ENCODE assay signal across 11 cellular contexts in the genomic region with DNA sequence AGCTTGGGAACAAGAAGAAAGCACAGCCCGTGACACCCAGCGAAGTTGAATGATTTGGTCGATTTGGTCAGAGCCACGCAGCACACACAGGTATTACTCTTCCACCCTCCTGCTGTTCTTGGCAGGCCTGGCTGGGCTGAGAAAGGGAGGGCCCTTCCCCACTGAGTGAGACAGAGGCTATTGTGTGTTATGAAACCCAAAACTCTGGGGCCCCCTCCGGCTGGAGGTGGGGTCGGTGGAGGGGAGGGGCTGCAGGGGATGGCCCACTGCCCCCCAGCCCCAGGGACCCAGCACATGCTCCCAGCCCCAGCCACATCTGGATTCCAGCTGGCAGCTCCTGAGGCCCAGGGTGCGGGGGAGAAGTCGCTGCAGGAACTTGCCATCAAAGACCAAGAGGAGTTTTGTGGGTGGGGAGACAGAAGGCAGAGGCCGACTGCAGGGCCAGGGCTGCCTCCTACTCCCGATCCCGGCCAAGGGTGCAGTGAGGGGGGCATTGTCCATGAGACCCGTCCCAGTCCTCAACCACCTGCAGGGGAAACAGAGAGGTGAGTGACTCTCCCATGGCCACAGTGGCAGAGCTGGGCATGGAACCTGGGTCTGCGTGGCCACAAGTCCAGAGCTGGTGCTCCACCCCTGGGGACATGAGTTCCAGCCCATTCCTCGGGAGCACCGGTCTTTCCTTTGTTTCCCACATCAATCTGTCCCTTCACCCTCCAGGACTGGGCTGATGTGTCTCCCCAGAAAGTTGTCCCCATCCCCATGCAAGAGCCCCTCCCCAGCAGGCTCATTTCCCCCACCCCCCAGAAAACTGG. TPM values are rescaled to one million over a fixed set of nuclear protein-coding genes. Genes with fewer than 3 reads are reported as not detected.
DNase-seq lines count a peak whose midpoint lies in the region; ATAC-seq and TF ChIP-seq lines count a peak whose summit lies in the region.
"Had no signal": no experiment of that assay in that cellular context is flagged by ENCODE, and none has a peak within 500 bp of the region (broad histone marks: within the 10 kb centered on the region; RNA-seq: fewer than 3 reads in every experiment).

No MANE protein-coding gene starts in this region.

- ATAC-seq in heart left ventricle (peak in 3 of 4 donors; percentile 14 to 58 (median 36)), HG02798 (IDR thresholded peaks at IDR 0.05; ENCODE audit: poor library complexity, unreplicated experiment) (no peak)

- peak overlapping the region; percentile 68 for H3K4me2 ChIP-seq in hepatocyte

- intact Hi-C loops in heart left ventricle (cut with DNase I) (no loop called here), cardiac septum (cut with DNase I) (no loop called here)

- DNase-seq in heart left ventricle (peak in 1 of 5 donors; percentile 36), cardiac septum (ENCODE audit: low spot score) (no peak), astrocyte of the hippocampus (ENCODE audit: low read depth, low spot score) (peak; percentile 62), hepatocyte (ENCODE audit: low spot score) (peak; percentile 66), SW480 (ENCODE audit: low spot score) (no peak), NOMO-1 treated with dmso at 0.1 percent for 144 hours (lab: John Stamatoyannopoulos, UW; ENCODE audit: unreplicated experiment) (no peak), activated T-cell treated with anti-CD3 and anti-CD28 coated beads for 4 hours (no peak)
- DNase-seq: DND-41, NCI-H1105 had no signal

- no peak overlapping the region for H3K4me3 ChIP-seq in heart left ventricle
- H3K4me3 ChIP-seq in hepatocyte = no peak overlapping the region

- 47 to 64% (median 51%) methylated on average over 11 to 15 of the region's 15 CpGs for WGBS in heart left ventricle, 4 donors
- WGBS in hepatocyte (ENCODE audit: low lambda C conversion rate, missing lambda C conversion rate) = 31% methylated on average over 9 of the region's 15 CpGs

- H3K9me3 ChIP-seq in heart left ventricle (no peaks in the 10 kb centered on the region), hepatocyte (ENCODE audit: low read depth) (no peaks in the 10 kb centered on the region)
- H3K9me3 ChIP-seq: neutrophil had no signal

- H3K9me2 ChIP-seq in hepatocyte (replicated peaks; ENCODE audit: insufficient read depth) = no peaks in the 10 kb centered on the region

- H3K4me1 ChIP-seq in heart left ventricle (peaks cover 0 to 14% (median 0%) of the 10 kb centered on the region in 12 donors), hepatocyte (ENCODE audit: insufficient read depth) (peaks cover 24% of the 10 kb centered on the region)

- H3K27me3 ChIP-seq in heart left ventricle (no peaks in the 10 kb centered on the region), hepatocyte (no peaks in the 10 kb centered on the region)
- H3K27me3 ChIP-seq: neutrophil had no signal

- H2AFZ ChIP-seq in hepatocyte = no peak overlapping the region

- no peaks in the 10 kb centered on the region for H4K20me1 ChIP-seq in hepatocyte (ENCODE audit: insufficient read depth, poor library complexity, severe bottlenecking)

- H3K36me3 ChIP-seq in heart left ventricle = no peaks in the 10 kb centered on the region
- no peaks in the 10 kb centered on the region for H3K36me3 ChIP-seq in hepatocyte (replicated peaks; ENCODE audit: insufficient read depth, low read depth)
- H3K36me3 ChIP-seq: neutrophil had no signal

- H3K79me2 ChIP-seq in hepatocyte = no peaks in the 10 kb centered on the region

- H3K27ac ChIP-seq in heart left ventricle (no peak overlapping the region), hepatocyte (peak overlapping the region; percentile 81)
- H3K27ac ChIP-seq: neutrophil had no signal

- TF ChIP-seq POLR2A in heart left ventricle (IDR thresholded peaks at IDR 0.05) = no peak

- TF ChIP-seq CTCF in heart left ventricle (IDR thresholded peaks at IDR 0.05) (no peak), hepatocyte (IDR thresholded peaks at IDR 0.05; ENCODE audit: poor library complexity) (no peak)

RNA-seq across cellular contexts. Expression of gene TMEM119, which starts 8.7 kb away (rescaled TPM):
- total RNA-seq in heart left ventricle (10 to 100 TPM in 1 of 9 donors, 1 to 10 TPM in 7, under 1 TPM in 1; 0.19 to 11.0 (median 2.2) TPM), cardiac septum (3.4 TPM), hepatocyte (69.7 and 70.1 TPM in 2 replicates)
- polyA plus RNA-seq in heart left ventricle (1 to 10 TPM in 1 of 2 donors, under 1 TPM in 1; 0.80 to 3.0 TPM), hepatocyte (54.4 and 59.6 TPM in 2 replicates)

RNA-seq across cellular contexts. Expression of gene ISCU, which starts 26.8 kb away (rescaled TPM):
- total RNA-seq in heart left ventricle = 100 to 1,000 TPM; 289 to 632 (median 497) TPM
- 100 to 1,000 TPM; 203 to 335 TPM for polyA plus RNA-seq in heart left ventricle
- 432 TPM for total RNA-seq in cardiac septum
- 107 and 116 TPM in 2 replicates for total RNA-seq in hepatocyte
- polyA plus RNA-seq in hepatocyte = 149 and 169 TPM in 2 replicates

RNA-seq across cellular contexts. Expression of gene SART3, which starts 28.3 kb away (rescaled TPM):
- 10 to 100 TPM; 19.5 to 33.2 (median 27.4) TPM for total RNA-seq in heart left ventricle
- polyA plus RNA-seq in heart left ventricle = 10 to 100 TPM; 13.3 to 20.3 TPM
- 29.2 TPM for total RNA-seq in cardiac septum
- 41.0 and 60.4 TPM in 2 replicates for total RNA-seq in hepatocyte
- 20.0 and 25.0 TPM in 2 replicates for polyA plus RNA-seq in hepatocyte

RNA-seq across cellular contexts. Expression of gene SELPLG, which starts 44.5 kb away (rescaled TPM):
- total RNA-seq in heart left ventricle (10 to 100 TPM in 2 of 9 donors, 1 to 10 TPM in 7; 1.1 to 26.7 (median 4.0) TPM), cardiac septum (3.1 TPM), hepatocyte (0.37 and 0.72 TPM in 2 replicates)
- polyA plus RNA-seq in heart left ventricle (1 to 10 TPM; 1.0 to 4.5 TPM), hepatocyte (1.5 and 1.8 TPM in 2 replicates)

Comparison
In these comparisons a context has a peak if more than half of its experiments do, and no peak if none do; other contexts are left out.
1. DNase-seq: peak in astrocyte of the hippocampus (single experiment) and hepatocyte (single experiment); none in cardiac septum (single experiment), SW480 (single experiment), NOMO-1 treated with dmso at 0.1 percent for 144 hours (single experiment) and activated T-cell treated with anti-CD3 and anti-CD28 coated beads for 4 hours (single experiment).